8 cellular contexts compared by ENCODE assay signal in the genomic region with DNA sequence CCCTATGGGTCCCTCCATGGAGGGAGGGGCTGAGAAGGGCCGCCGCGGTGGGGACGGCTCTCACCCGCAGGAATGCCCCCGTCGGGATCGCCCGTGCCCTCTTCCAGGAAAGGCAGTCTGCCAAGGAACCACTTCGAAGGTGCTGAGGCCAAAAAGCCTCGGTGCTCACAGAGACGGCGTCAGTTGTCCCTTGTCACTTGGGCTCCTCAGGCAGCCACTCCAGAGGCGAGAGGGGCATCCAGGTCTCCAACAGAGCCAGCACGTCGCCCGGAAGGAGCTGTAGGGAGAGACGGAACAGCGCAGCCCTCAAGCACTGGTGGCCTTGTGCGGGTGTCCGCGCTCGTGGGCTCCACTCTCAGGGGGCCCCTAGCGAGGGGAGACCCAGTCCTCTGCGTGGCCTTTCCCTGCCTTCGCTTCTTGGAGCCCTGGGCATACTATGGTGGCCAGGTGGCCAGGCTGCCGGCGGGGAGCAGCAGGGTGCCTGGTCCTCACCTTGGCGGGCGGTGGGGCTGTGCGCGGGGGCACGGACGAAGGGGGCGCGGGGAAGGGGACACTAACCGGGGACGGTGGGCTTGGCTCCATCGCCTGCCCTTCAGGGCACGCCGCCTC. TPM values are rescaled to one million over a fixed set of nuclear protein-coding genes. Genes with fewer than 3 reads are reported as not detected.
DNase-seq lines count a peak whose midpoint lies in the region; ATAC-seq, FAIRE-seq and TF ChIP-seq lines count a peak whose summit lies in the region.

No MANE protein-coding gene starts in this region.

- H3K9me3 Mint-ChIP-seq in activated naive CD8-positive, alpha-beta T cell (ENCODE audit: low read depth): no peaks in the 10 kb centered on the region

- no peak for DNase-seq in SK-N-SH
- no peak for DNase-seq in HL-60 (ENCODE audit: low read depth in 1 of 2, low spot score in 1 of 2)
- no peak for DNase-seq in keratinocyte (ENCODE audit: low read depth, low spot score)
- peak; percentile 33 for DNase-seq in stomach
- no peak for DNase-seq in central memory CD4-positive, alpha-beta T cell

- no peaks in the 10 kb centered on the region for H3K9me2 ChIP-seq in SK-N-SH

- H2AFZ ChIP-seq in SK-N-SH (ENCODE audit: low read depth) (peak overlapping the region; percentile 87; the same call in 1 of the 2 replicates), keratinocyte (ENCODE audit: control insufficient read depth, low read length) (peak overlapping the region; percentile 69)

- H3K4me1 Mint-ChIP-seq in activated naive CD8-positive, alpha-beta T cell (ENCODE audit: low read depth): peaks cover 1% of the 10 kb centered on the region

- H3K4me2 ChIP-seq in SK-N-SH (peak overlapping the region; percentile 95), keratinocyte (ENCODE audit: control insufficient read depth, extremely low read depth, insufficient read depth, low read depth, low read length) (peak overlapping the region; percentile 72)

- H3K4me3 ChIP-seq in SK-N-SH (ENCODE audit: low read depth in 2 of 2, low read length in 1 of 2) (peak overlapping the region; percentile 56 to 75; a peak in 3 of 4 replicates), HL-60 (replicated peaks; ENCODE audit: insufficient read depth, low read length) (peak overlapping the region; percentile 58), keratinocyte (ENCODE audit: control insufficient read depth in 2 of 3, extremely low read depth in 1 of 3, insufficient read depth in 2 of 3, low read depth in 1 of 3, low read length in 3 of 3) (peak overlapping the region; percentile 38 to 73 (median 61)), stomach (peak overlapping the region; percentile 66 to 72 (median 68))

- dilution Hi-C loops in keratinocyte (cut with MboI; ENCODE audit: extremely low pct_ligation_motif_present, low sequenced_read_pairs): loop anchor here (25.0 kb wide), 1 partner anchor 112 kb away; no protein-coding TSS in a partner anchor

- no peaks in the 10 kb centered on the region for H3K9me3 ChIP-seq in SK-N-SH
- H3K9me3 ChIP-seq in keratinocyte (ENCODE audit: control insufficient read depth, low read depth, low read length): no peaks in the 10 kb centered on the region
- no peaks in the 10 kb centered on the region for H3K9me3 ChIP-seq in stomach

- TF ChIP-seq RAD21 in SK-N-SH (IDR thresholded peaks at IDR 0.05; ENCODE audit: low read length): no peak

- peaks cover 2% of the 10 kb centered on the region for H3F3A ChIP-seq in SK-N-SH (replicated peaks; ENCODE audit: insufficient read depth)

- no peak for TF ChIP-seq CTCF in SK-N-SH (IDR thresholded peaks at IDR 0.05)
- no peak for TF ChIP-seq CTCF in HL-60 (IDR thresholded peaks at IDR 0.05; ENCODE audit: insufficient read depth, low read length)
- no peak for TF ChIP-seq CTCF in keratinocyte (optimal IDR thresholded peaks at IDR 0.05 in 1 of 3, IDR thresholded peaks at IDR 0.05 in 1 of 3, conservative IDR thresholded peaks at IDR 0.05 in 1 of 3; ENCODE audit: extremely low read depth in 1 of 3, insufficient read depth in 2 of 3, low read length in 3 of 3)
- no peak for TF ChIP-seq CTCF in stomach (IDR thresholded peaks at IDR 0.05)

- H3K79me2 ChIP-seq in SK-N-SH (ENCODE audit: insufficient read depth) (no peaks in the 10 kb centered on the region), keratinocyte (ENCODE audit: control insufficient read depth, insufficient read depth, low read length) (no peaks in the 10 kb centered on the region)

- TF ChIP-seq EP300 in SK-N-SH (IDR thresholded peaks at IDR 0.05; ENCODE audit: borderline replicate concordance in 1 of 2, low read depth in 1 of 2, low read length in 1 of 2) (no peak), stomach (IDR thresholded peaks at IDR 0.05) (no peak)

- no peaks in the 10 kb centered on the region for H3K36me3 Mint-ChIP-seq in activated naive CD8-positive, alpha-beta T cell

- H3K27ac ChIP-seq in SK-N-SH (ENCODE audit: low read depth in 2 of 2, low read length in 1 of 2) (no peak overlapping the region), HL-60 (replicated peaks) (no peak overlapping the region), keratinocyte (ENCODE audit: control insufficient read depth, insufficient read depth, low read length) (no peak overlapping the region), stomach (peak overlapping the region; percentile 47 to 84 (median 61))

- POLR2A ChIA-PET in SK-N-SH (lab: Yijun Ruan, JAX): no interaction called here

- intact Hi-C loops in stomach (cut with DNase I; ENCODE audit: low total_unique reads): loop anchor here (10.0 kb wide), 1 partner anchor 105 kb away; no protein-coding TSS in a partner anchor

- no peak for TF ChIP-seq POLR2A in stomach (IDR thresholded peaks at IDR 0.05)

- WGBS in SK-N-SH (ENCODE audit: low lambda C conversion rate): 86% methylated on average over 15 of the region's 41 CpGs
- WGBS in stomach, 5 donors: 1 to 6% (median 4%) methylated on average over 14 to 41 of the region's 41 CpGs

- no peak overlapping the region for H3K9ac ChIP-seq in SK-N-SH
- H3K9ac ChIP-seq in keratinocyte (ENCODE audit: control insufficient read depth, extremely low read depth, insufficient read depth, low read length): no peak overlapping the region

- CTCF ChIA-PET in SK-N-SH (lab: Yijun Ruan, JAX): interaction anchor here (0.5 to 7.2 kb wide), 14 partner anchors 9 to 562 kb away, joined by 3 to 55 read pairs (median 5); partner anchors contain the start of gene AP3S2

- H3K27ac Mint-ChIP-seq in activated naive CD8-positive, alpha-beta T cell: no peak overlapping the region

- peak overlapping the region; percentile 81 for H3K4me3 Mint-ChIP-seq in activated naive CD8-positive, alpha-beta T cell

- ATAC-seq in SK-N-SH treated with all-trans-retinoic acid at 6 μM for 48 hours (no peak), GM21528 (IDR thresholded peaks at IDR 0.05; ENCODE audit: low FRiP score, unreplicated experiment) (no peak)

- H3K27me3 Mint-ChIP-seq in activated naive CD8-positive, alpha-beta T cell: peaks cover 10% of the 10 kb centered on the region

- H3K36me3 ChIP-seq in SK-N-SH (replicated peaks in 1 of 2; ENCODE audit: control insufficient read depth in 1 of 2, insufficient read depth in 2 of 2, low read length in 1 of 2) (no peaks in the 10 kb centered on the region), keratinocyte (ENCODE audit: control insufficient read depth in 2 of 2, extremely low read depth in 1 of 2, insufficient read depth in 2 of 2, low read length in 2 of 2) (no peaks in the 10 kb centered on the region), stomach (no peaks in the 10 kb centered on the region)

- no peaks in the 10 kb centered on the region for H3K9me1 ChIP-seq in keratinocyte (ENCODE audit: control insufficient read depth, extremely low read depth, insufficient read depth, low read length)

- H4K20me1 ChIP-seq in SK-N-SH (ENCODE audit: insufficient read depth) (no peaks in the 10 kb centered on the region), keratinocyte (ENCODE audit: control insufficient read depth, extremely low read depth, insufficient read depth, low read length) (no peaks in the 10 kb centered on the region)

- H3K4me1 ChIP-seq in SK-N-SH (ENCODE audit: control insufficient read depth in 1 of 2, insufficient read depth in 2 of 2, low read depth in 1 of 2, low read length in 1 of 2) (peaks cover 0 to 12% of the 10 kb centered on the region in 2 experiments; a peak in 1 of 4 replicates), keratinocyte (ENCODE audit: control insufficient read depth, extremely low read depth, insufficient read depth, low read length) (peaks cover 4% of the 10 kb centered on the region), stomach (peaks cover 15 to 33% (median 26%) of the 10 kb centered on the region in 4 donors)

- no peak for FAIRE-seq in keratinocyte (lab: Jason Lieb, UNC)

- H3K27me3 ChIP-seq in SK-N-SH (ENCODE audit: insufficient read depth) (no peaks in the 10 kb centered on the region), HL-60 (ENCODE audit: insufficient read depth, poor library complexity, severe bottlenecking) (no peaks in the 10 kb centered on the region), keratinocyte (ENCODE audit: control insufficient read depth, extremely low read depth, insufficient read depth, low read length) (peaks cover 7% of the 10 kb centered on the region), stomach (peaks cover 0 to 31% (median 7%) of the 10 kb centered on the region in 3 donors)

RNA-seq across cellular contexts. Expression of gene MESP1, which starts 1.0 kb away (rescaled TPM):
- 0.52 and 0.74 TPM in 2 replicates for polyA plus RNA-seq in SK-N-SH (2012; rRNA removed)
- 0.35 and 0.51 TPM in 2 replicates for polyA plus RNA-seq in SK-N-SH (2012; cell fraction: cytosol; rRNA removed)
- polyA plus RNA-seq in SK-N-SH (2012; cell fraction: nucleus; rRNA removed): 0.32 and 0.90 TPM in 2 replicates
- polyA plus RNA-seq in keratinocyte: 0.05 TPM in 1 of 3 replicates, not detected in the others
- polyA plus RNA-seq in keratinocyte (2011; ENCODE audit: low read depth): not detected
- not detected in 2 replicates for polyA plus RNA-seq in keratinocyte (2011; cell fraction: cytosol; rRNA removed)
- polyA plus RNA-seq in keratinocyte (2011; cell fraction: nucleus; rRNA removed): not detected in 2 replicates
- 0.11 TPM in 1 of 2 replicates, not detected in the other for polyA plus RNA-seq in keratinocyte (2012; ENCODE audit: low replicate concordance)
- not detected in 3 replicates for polyA minus RNA-seq in keratinocyte
- 3.5 TPM for polyA minus RNA-seq in keratinocyte (2011; cell fraction: cytosol; rRNA and poly(A)+ RNA removed)
- polyA minus RNA-seq in keratinocyte (2011; cell fraction: nucleus; rRNA and poly(A)+ RNA removed): 0.42 TPM in 1 of 2 replicates, not detected in the other
- 10 to 100 TPM in 1 of 5 donors, 1 to 10 TPM in 2, under 1 TPM in 1, not detected in 1; 0.58 to 60.5 (median 2.6) TPM for total RNA-seq in stomach
- 1 to 10 TPM; 1.2 to 1.7 (median 1.3) TPM for polyA plus RNA-seq in stomach

RNA-seq across cellular contexts. Expression of gene MESP2, which starts 26.1 kb away (rescaled TPM):
- polyA plus RNA-seq in SK-N-SH (2012; rRNA removed): 0.21 and 0.31 TPM in 2 replicates
- polyA plus RNA-seq in SK-N-SH (2012; cell fraction: cytosol; rRNA removed): 0.14 and 0.43 TPM in 2 replicates
- 0.19 and 0.32 TPM in 2 replicates for polyA plus RNA-seq in SK-N-SH (2012; cell fraction: nucleus; rRNA removed)
- 0.16 to 0.39 TPM (median 0.22 TPM) in 3 replicates for polyA plus RNA-seq in keratinocyte
- polyA plus RNA-seq in keratinocyte (2011; ENCODE audit: low read depth): not detected
- 0.22 and 0.23 TPM in 2 replicates for polyA plus RNA-seq in keratinocyte (2011; cell fraction: cytosol; rRNA removed)
- 0.15 and 0.37 TPM in 2 replicates for polyA plus RNA-seq in keratinocyte (2011; cell fraction: nucleus; rRNA removed)
- 0.34 and 0.71 TPM in 2 replicates for polyA plus RNA-seq in keratinocyte (2012; ENCODE audit: low replicate concordance)
- polyA minus RNA-seq in keratinocyte: not detected in 3 replicates
- not detected for polyA minus RNA-seq in keratinocyte (2011; cell fraction: cytosol; rRNA and poly(A)+ RNA removed)
- polyA minus RNA-seq in keratinocyte (2011; cell fraction: nucleus; rRNA and poly(A)+ RNA removed): not detected in 2 replicates
- total RNA-seq in stomach: not detected
- under 1 TPM in 2 of 3 donors, not detected in 1; 0.43 to 0.56 TPM for polyA plus RNA-seq in stomach

RNA-seq across cellular contexts. Expression of gene WDR93, which starts 59.4 kb away (rescaled TPM):
- polyA plus RNA-seq in SK-N-SH (2012; rRNA removed) (0.35 and 0.57 TPM in 2 replicates), keratinocyte (0.05 to 0.08 TPM in 2 of 3 replicates, not detected in the other), stomach (under 1 TPM in 1 of 3 donors, not detected in 2; 0.10 TPM)
- 0.28 and 0.30 TPM in 2 replicates for polyA plus RNA-seq in SK-N-SH (2012; cell fraction: cytosol; rRNA removed)
- polyA plus RNA-seq in SK-N-SH (2012; cell fraction: nucleus; rRNA removed): 0.25 and 0.49 TPM in 2 replicates
- polyA plus RNA-seq in keratinocyte (2011; ENCODE audit: low read depth): not detected
- polyA plus RNA-seq in keratinocyte (2011; cell fraction: cytosol; rRNA removed): 0.05 and 0.07 TPM in 2 replicates
- polyA plus RNA-seq in keratinocyte (2011; cell fraction: nucleus; rRNA removed): not detected in 2 replicates
- not detected in 2 replicates for polyA plus RNA-seq in keratinocyte (2012; ENCODE audit: low replicate concordance)
- polyA minus RNA-seq in keratinocyte: 0.20 TPM in 1 of 3 replicates, not detected in the others
- not detected for polyA minus RNA-seq in keratinocyte (2011; cell fraction: cytosol; rRNA and poly(A)+ RNA removed)
- polyA minus RNA-seq in keratinocyte (2011; cell fraction: nucleus; rRNA and poly(A)+ RNA removed): not detected in 2 replicates
- not detected for total RNA-seq in stomach

RNA-seq across cellular contexts. Expression of gene PEX11A, which starts 59.5 kb away (rescaled TPM):
- 6.1 and 7.0 TPM in 2 replicates for polyA plus RNA-seq in SK-N-SH (2012; rRNA removed)
- 5.9 and 6.6 TPM in 2 replicates for polyA plus RNA-seq in SK-N-SH (2012; cell fraction: cytosol; rRNA removed)
- polyA plus RNA-seq in SK-N-SH (2012; cell fraction: nucleus; rRNA removed): 3.5 and 5.1 TPM in 2 replicates
- 4.0 to 6.0 TPM (median 5.9 TPM) in 3 replicates for polyA plus RNA-seq in keratinocyte
- polyA plus RNA-seq in keratinocyte (2011; ENCODE audit: low read depth): 2.9 TPM
- 3.0 and 4.7 TPM in 2 replicates for polyA plus RNA-seq in keratinocyte (2011; cell fraction: cytosol; rRNA removed)
- polyA plus RNA-seq in keratinocyte (2011; cell fraction: nucleus; rRNA removed): 5.8 and 6.0 TPM in 2 replicates
- polyA plus RNA-seq in keratinocyte (2012; ENCODE audit: low replicate concordance): 2.7 and 3.6 TPM in 2 replicates
- 5.8 to 6.3 TPM (median 5.9 TPM) in 3 replicates for polyA minus RNA-seq in keratinocyte
- 8.6 TPM for polyA minus RNA-seq in keratinocyte (2011; cell fraction: cytosol; rRNA and poly(A)+ RNA removed)
- 1.9 and 4.7 TPM in 2 replicates for polyA minus RNA-seq in keratinocyte (2011; cell fraction: nucleus; rRNA and poly(A)+ RNA removed)
- 10 to 100 TPM in 1 of 5 donors, 1 to 10 TPM in 3, not detected in 1; 2.3 to 11.2 (median 2.9) TPM for total RNA-seq in stomach
- polyA plus RNA-seq in stomach: 1 to 10 TPM; 6.8 to 8.1 (median 7.5) TPM

Comparison
In these comparisons a context has a peak if more than half of its experiments do, and no peak if none do; other contexts are left out.
1. H3K27ac ChIP-seq: peak in stomach (5 of 5); none in SK-N-SH (0 of 2), HL-60 (single experiment) and keratinocyte (single experiment).
2. Peak in every context shown above with its lines, with median percentiles within 50 percentile points of each other: H3K4me3 ChIP-seq.